ENCODE assay signal across 22 cellular contexts in genomic region chr2:51723716-51724115, GRCh38.
"Had no signal": no experiment of that assay in that cellular context is flagged by ENCODE, and none has a peak within 500 bp of the region (broad histone marks: within the 10 kb centered on the region; RNA-seq: fewer than 3 reads in every experiment).

No MANE protein-coding gene starts in this region.

- H3K9me3 ChIP-seq: body of pancreas, gastrocnemius medialis, right lobe of liver, stomach, suprapubic skin, transverse colon had no signal

- ATAC-seq: activated naive CD4-positive, alpha-beta T cell treated with anti-CD3 and anti-CD28 coated beads, Interleukin-2, amount 50 U/mL, for 72 hours; activated T-helper 17 cell treated with anti-CD3 and anti-CD28 coated beads, Interleukin-2, amount 50 U/mL, for 72 hours; body of pancreas; gastrocnemius medialis; left colon; right lobe of liver; stimulated activated memory B cell treated with anti-CD40 and anti-IgM and Interleukin-4, amounts not matched to agents 10 μg/mL and 1 μg/mL and 100 μg/mL, for 72 hours had no signal

- H3K27ac ChIP-seq: adrenal gland, body of pancreas, gastrocnemius medialis, right lobe of liver, stomach, suprapubic skin, transverse colon had no signal

- DNase-seq: activated CD4-positive, alpha-beta T cell treated with anti-CD3 and anti-CD28 coated beads for 1 hour; activated CD4-positive, alpha-beta T cell treated with anti-CD3 and anti-CD28 coated beads, Interleukin-2, amount 50 U/mL, for 1 hour; activated T-cell treated with anti-CD3 and anti-CD28 coated beads, Interleukin-2, amount 50 U/mL, for 1 hour; adrenal gland; body of pancreas; caudate nucleus; dermis blood vessel endothelial cell; effector CD8-positive, alpha-beta T cell; erythroblast; gastrocnemius medialis; head of caudate nucleus; left colon; nephron progenitor cell; right lobe of liver; stimulated activated CD4-positive, alpha-beta T cell treated with anti-CD3 and anti-CD28 coated beads, Interleukin-15, amount 100 ng/mL, for 24 hours; stomach; transverse colon had no signal

- H3K4me1 ChIP-seq: adrenal gland, body of pancreas, gastrocnemius medialis, right lobe of liver, stomach, suprapubic skin had no signal

- H3K4me2 ChIP-seq: smooth muscle cell had no signal

- H3K36me3 ChIP-seq: adrenal gland, gastrocnemius medialis, right lobe of liver, stomach, suprapubic skin, transverse colon had no signal

- H3K4me3 ChIP-seq: adrenal gland, body of pancreas, gastrocnemius medialis, right lobe of liver, smooth muscle cell, stomach, suprapubic skin, transverse colon had no signal

- H3K27me3 ChIP-seq: adrenal gland, gastrocnemius medialis, right lobe of liver, stomach, suprapubic skin, transverse colon had no signal
